In the genomic region with DNA sequence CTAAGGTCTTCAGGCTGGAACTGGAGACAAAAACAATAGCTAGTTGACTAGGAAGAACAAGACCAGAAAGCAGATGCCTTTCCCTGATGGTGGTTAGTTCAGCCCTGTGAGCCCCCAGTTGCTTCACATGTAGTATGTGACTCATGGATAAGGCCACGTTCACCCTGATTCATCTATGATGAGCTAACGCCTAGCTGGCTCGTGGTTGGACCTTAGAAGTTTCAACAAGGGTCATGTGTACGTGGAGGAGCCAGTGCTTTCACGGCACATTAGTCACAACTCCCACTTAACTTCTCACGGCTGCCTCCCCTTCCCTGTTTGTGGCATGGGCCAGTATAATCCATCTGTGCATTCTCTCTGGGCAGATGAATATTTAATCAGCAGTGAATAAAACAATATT, we compare ENCODE assay signal across 12 cellular contexts. TPM values are rescaled to one million over a fixed set of nuclear protein-coding genes. Genes with fewer than 3 reads are reported as not detected.
DNase-seq lines count a peak whose midpoint lies in the region; ATAC-seq and TF ChIP-seq lines count a peak whose summit lies in the region.
"Had no signal": no experiment of that assay in that cellular context is flagged by ENCODE, and none has a peak within 500 bp of the region (broad histone marks: within the 10 kb centered on the region; RNA-seq: fewer than 3 reads in every experiment).

No MANE protein-coding gene starts in this region.

- TF ChIP-seq CTCF in mammary epithelial cell (conservative IDR thresholded peaks at IDR 0.05 in 1 of 2, IDR thresholded peaks at IDR 0.05 in 1 of 2; ENCODE audit: extremely low read depth in 1 of 2, insufficient read depth in 1 of 2, low read depth in 1 of 2, low read length in 2 of 2): no peak
- TF ChIP-seq CTCF in stomach (IDR thresholded peaks at IDR 0.05): no peak

- no peak overlapping the region for H3K27ac Mint-ChIP-seq in stimulated activated naive CD8-positive, alpha-beta T cell treated with anti-CD3 and anti-CD28 coated beads, Interleukin-15, amount 100 ng/mL, for 72 hours
- H3K27ac Mint-ChIP-seq: CD4-positive, alpha-beta memory T cell had no signal

- peak; percentile 76 for ATAC-seq in stimulated activated naive CD8-positive, alpha-beta T cell treated with anti-CD3 and anti-CD28 coated beads, Interleukin-15, Interleukin-2, amounts not matched to agents 100 U/mL and 50 U/mL, for 24 hours
- no peak for ATAC-seq in stimulated activated naive CD8-positive, alpha-beta T cell treated with anti-CD3 and anti-CD28 coated beads, Interleukin-15, amount 100 ng/mL, for 72 hours
- ATAC-seq: Panc1 had no signal

- no peaks in the 10 kb centered on the region for H3K79me2 ChIP-seq in mammary epithelial cell (ENCODE audit: insufficient read depth, low read length)

- H3K36me3 ChIP-seq in mammary epithelial cell (ENCODE audit: insufficient read depth, low read length) (no peaks in the 10 kb centered on the region), stomach (no peaks in the 10 kb centered on the region)

- H3K4me3 ChIP-seq in mammary epithelial cell (replicated peaks in 1 of 3; ENCODE audit: insufficient read depth in 1 of 3, low read depth in 2 of 3, low read length in 3 of 3): no peak overlapping the region
- no peak overlapping the region for H3K4me3 ChIP-seq in stomach

- in situ Hi-C loops in mammary epithelial cell (cut with MboI; ENCODE audit: low sequenced_read_pairs in 2 of 2): no loop called here

- peak overlapping the region; percentile 45 for H3K27ac ChIP-seq in mammary epithelial cell (ENCODE audit: insufficient read depth, low read depth, low read length)
- H3K27ac ChIP-seq in stomach: no peak overlapping the region

- intact Hi-C loops in mammary epithelial cell (cut with micrococcal nuclease): no loop called here
- intact Hi-C loops in stomach (cut with DNase I; ENCODE audit: low total_unique reads): no loop called here

- no peaks in the 10 kb centered on the region for H3K4me1 Mint-ChIP-seq in stimulated activated naive CD8-positive, alpha-beta T cell treated with anti-CD3 and anti-CD28 coated beads, Interleukin-15, amount 100 ng/mL, for 72 hours
- H3K4me1 Mint-ChIP-seq: CD4-positive, alpha-beta memory T cell had no signal

- no peaks in the 10 kb centered on the region for H3K9me3 Mint-ChIP-seq in stimulated activated naive CD8-positive, alpha-beta T cell treated with anti-CD3 and anti-CD28 coated beads, Interleukin-15, amount 100 ng/mL, for 72 hours

- dilution Hi-C loops in mammary epithelial cell (cut with HindIII; ENCODE audit: low sequenced_read_pairs): no loop called here

- H3K27me3 ChIP-seq in mammary epithelial cell (ENCODE audit: insufficient read depth, low read length) (no peaks in the 10 kb centered on the region), stomach (no peaks in the 10 kb centered on the region)

- no peak overlapping the region for H3K9ac ChIP-seq in mammary epithelial cell (ENCODE audit: insufficient read depth, low read length)

- no peaks in the 10 kb centered on the region for H3K9me3 ChIP-seq in mammary epithelial cell (replicated peaks; ENCODE audit: insufficient read depth, low read length)
- H3K9me3 ChIP-seq in stomach: no peaks in the 10 kb centered on the region

- BruUV-seq in mammary epithelial cell (replicated peaks; lab: Mats Ljungman, UMichigan): no TSS peak

- peak overlapping the region; percentile 19 for H2AFZ ChIP-seq in mammary epithelial cell (ENCODE audit: low read depth, low read length)

- peaks cover 8% of the 10 kb centered on the region for H3K27me3 Mint-ChIP-seq in stimulated activated naive CD8-positive, alpha-beta T cell treated with anti-CD3 and anti-CD28 coated beads, Interleukin-15, amount 100 ng/mL, for 72 hours

- no peak for TF ChIP-seq POLR2A in stomach (IDR thresholded peaks at IDR 0.05)

- no peak for DNase-seq in stimulated activated naive CD8-positive, alpha-beta T cell treated with anti-CD3 and anti-CD28 coated beads, Interleukin-15, Interleukin-2, amounts not matched to agents 100 U/mL and 50 U/mL, for 24 hours
- no peak for DNase-seq in stimulated activated naive CD8-positive, alpha-beta T cell treated with anti-CD3 and anti-CD28 coated beads, Interleukin-15, amount 100 ng/mL, for 72 hours
- peak; percentile 98 for DNase-seq in mammary epithelial cell
- peak; percentile 97 for DNase-seq in kidney tubule cell (ENCODE audit: low spot score)
- DNase-seq in stomach: no peak
- DNase-seq in NCI-H524 (lab: John Stamatoyannopoulos, UW): no peak
- DNase-seq in activated gamma-delta T cell (lab: John Stamatoyannopoulos, UW): no peak
- no peak for DNase-seq in germinal center (ENCODE audit: low spot score)
- DNase-seq: activated T-cell treated with anti-CD3 and anti-CD28 coated beads, Interleukin-2, amount 50 U/mL, for 1 hour; hypothalamus had no signal

- WGBS in mammary epithelial cell (ENCODE audit: low coverage, missing lambda C conversion rate): 10% methylated on average over 5 of the region's 6 CpGs
- WGBS in stomach, 5 donors: 57 to 87% (median 78%) methylated on average over 6 of the region's 6 CpGs

- no peak for TF ChIP-seq EP300 in stomach (IDR thresholded peaks at IDR 0.05)

- CTCF ChIA-PET in mammary epithelial cell (lab: Charles Lee; ENCODE audit: low non-redundant PET): interaction anchor here (0.5 kb wide), 1 partner anchor 12 kb away, joined by 3 read pairs; no protein-coding TSS in a partner anchor

- H3K4me1 ChIP-seq in mammary epithelial cell (ENCODE audit: insufficient read depth, low read length): peaks cover 9% of the 10 kb centered on the region
- no peaks in the 10 kb centered on the region for H3K4me1 ChIP-seq in stomach

- no peak overlapping the region for H3K4me2 ChIP-seq in mammary epithelial cell (ENCODE audit: insufficient read depth, low read depth, low read length)

- no peak overlapping the region for H3K4me3 Mint-ChIP-seq in stimulated activated naive CD8-positive, alpha-beta T cell treated with anti-CD3 and anti-CD28 coated beads, Interleukin-15, amount 100 ng/mL, for 72 hours
- H3K4me3 Mint-ChIP-seq: CD4-positive, alpha-beta memory T cell had no signal

- H4K20me1 ChIP-seq in mammary epithelial cell (ENCODE audit: insufficient read depth, low read length): no peaks in the 10 kb centered on the region

RNA-seq across cellular contexts. Expression of gene COL8A1, which starts 20.6 kb away (rescaled TPM):
- total RNA-seq in mammary epithelial cell (10 to 100 TPM; 11.9 to 73.2 TPM), stomach (10 to 100 TPM in 3 of 5 donors, 1 to 10 TPM in 2; 5.9 to 16.5 (median 11.7) TPM)
- polyA plus RNA-seq in mammary epithelial cell (21.7 TPM), stomach (1 to 10 TPM in 1 of 3 donors, under 1 TPM in 2; 0.31 to 1.1 (median 0.90) TPM)
- 37.9 TPM for polyA minus RNA-seq in mammary epithelial cell
- total RNA-seq: CD4-positive, alpha-beta memory T cell had no signal
- polyA plus RNA-seq: CD4-positive, alpha-beta memory T cell had no signal

Comparison
In these comparisons a context has a peak if more than half of its experiments do, and no peak if none do; other contexts are left out.
1. DNase-seq: peak in mammary epithelial cell (single experiment) and kidney tubule cell (single experiment); none in stimulated activated naive CD8-positive, alpha-beta T cell treated with anti-CD3 and anti-CD28 coated beads, Interleukin-15, Interleukin-2, amounts not matched to agents 100 U/mL and 50 U/mL, for 24 hours (single experiment), stimulated activated naive CD8-positive, alpha-beta T cell treated with anti-CD3 and anti-CD28 coated beads, Interleukin-15, amount 100 ng/mL, for 72 hours (0 of 2), stomach (single experiment), NCI-H524 (0 of 2), activated gamma-delta T cell (single experiment) and germinal center (single experiment).